ENCODE assay signal across 8 cellular contexts in the genomic region with DNA sequence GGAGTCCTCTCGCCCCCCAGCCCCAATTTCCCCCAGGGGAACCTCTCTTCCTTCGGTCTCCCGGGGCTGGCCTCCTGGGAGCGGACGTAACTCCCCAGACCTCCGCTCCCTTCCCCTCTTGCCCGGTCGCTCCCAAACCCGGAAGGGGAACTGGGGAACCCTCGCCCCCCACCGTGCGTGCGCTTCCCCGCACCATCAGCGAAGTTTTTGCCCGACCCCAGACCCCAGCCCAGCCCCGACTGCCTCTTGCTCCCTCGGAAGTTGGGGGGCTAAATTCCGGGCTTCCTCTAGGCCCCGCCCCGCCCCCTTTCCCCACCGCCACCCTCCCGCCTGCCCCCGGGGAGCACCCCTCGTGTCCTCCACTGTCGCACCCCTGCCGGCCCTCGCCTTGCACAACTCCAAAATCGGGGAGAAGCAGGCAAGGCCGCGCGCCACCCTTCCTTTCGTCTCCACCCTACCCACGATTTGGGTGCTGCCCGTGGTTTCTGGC. TPM values are rescaled to one million over a fixed set of nuclear protein-coding genes. Genes with fewer than 3 reads are reported as not detected.
A peak's percentile ranks its signal among the peaks of the same experiment; 100 is the strongest.
DNase-seq lines count a peak whose midpoint lies in the region; ATAC-seq, FAIRE-seq and TF ChIP-seq lines count a peak whose summit lies in the region.

No MANE protein-coding gene starts in this region.

- peak overlapping the region; percentile 73 to 98 for H3K4me3 ChIP-seq in muscle layer of duodenum (ENCODE audit: low read depth in 1 of 2, low read length in 2 of 2)
- peak overlapping the region; percentile 94 to 99 for H3K4me3 ChIP-seq in vagina

- peaks cover 7% of the 10 kb centered on the region for H3K27me3 Mint-ChIP-seq in endothelial cell (ENCODE audit: unreplicated experiment)

- H3K4me3 Mint-ChIP-seq in endothelial cell (ENCODE audit: unreplicated experiment) = peak overlapping the region; percentile 97

- TF ChIP-seq POLR2A in GM12892 (IDR thresholded peaks at IDR 0.05; ENCODE audit: low read depth, low read length) = no peak
- TF ChIP-seq POLR2A in vagina (IDR thresholded peaks at IDR 0.05) = no peak

- FAIRE-seq in GM12892 (lab: Jason Lieb, UNC) = no peak

- peaks cover 6% of the 10 kb centered on the region for H3K36me3 Mint-ChIP-seq in endothelial cell (ENCODE audit: low read depth, unreplicated experiment)

- no peak for ATAC-seq in HG03342 (IDR thresholded peaks at IDR 0.05; ENCODE audit: unreplicated experiment)

- H3K9me3 Mint-ChIP-seq in endothelial cell (ENCODE audit: unreplicated experiment) = no peaks in the 10 kb centered on the region

- H3K27ac ChIP-seq in muscle layer of duodenum (ENCODE audit: low read length) (peak overlapping the region; percentile 85), vagina (peak overlapping the region; percentile 99)

- TF ChIP-seq CTCF in endothelial cell (IDR thresholded peaks at IDR 0.05; ENCODE audit: unreplicated experiment) = no peak
- TF ChIP-seq CTCF in vagina (IDR thresholded peaks at IDR 0.05) = no peak

- intact Hi-C loops in vagina (cut with DNase I) = loop anchor here (5.0 to 10.0 kb wide), 2 partner anchors 87 to 199 kb away; a partner anchor contains a TSS

- DNase-seq in GM12892 (ENCODE audit: insufficient read length) = peak; percentile 23
- DNase-seq in HT-29 (ENCODE audit: low spot score) = peak; percentile 25
- peak; percentile 51 for DNase-seq in activated CD4-positive, alpha-beta T cell treated with anti-CD3 and anti-CD28 coated beads for 48 hours
- DNase-seq in endothelial cell (ENCODE audit: low spot score) = no peak
- no peak for DNase-seq in vagina (ENCODE audit: extremely low spot score in 2 of 2)
- DNase-seq in 8988T = no peak

- H3K36me3 ChIP-seq in muscle layer of duodenum (ENCODE audit: control insufficient read depth in 1 of 2, insufficient read depth in 2 of 2, low read length in 2 of 2) (peaks cover 16 to 23% of the 10 kb centered on the region in 2 donors), vagina (peaks cover 0 to 27% of the 10 kb centered on the region in 2 donors)

- peak overlapping the region; percentile 75 for H3K27ac Mint-ChIP-seq in endothelial cell (ENCODE audit: unreplicated experiment)

- H3K9me3 ChIP-seq in muscle layer of duodenum (ENCODE audit: control insufficient read depth in 1 of 2, low read length in 2 of 2) = no peaks in the 10 kb centered on the region
- H3K9me3 ChIP-seq in vagina = no peaks in the 10 kb centered on the region

- peaks cover 0 to 8% of the 10 kb centered on the region in 2 donors for H3K4me1 ChIP-seq in muscle layer of duodenum (ENCODE audit: control insufficient read depth in 1 of 2, insufficient read depth in 2 of 2, low read length in 2 of 2)
- peaks cover 25% of the 10 kb centered on the region for H3K4me1 ChIP-seq in vagina

- H3K4me1 Mint-ChIP-seq in endothelial cell (ENCODE audit: unreplicated experiment) = peaks cover 5% of the 10 kb centered on the region

- H3K27me3 ChIP-seq in muscle layer of duodenum (ENCODE audit: low read depth, low read length) (no peaks in the 10 kb centered on the region), vagina (no peaks in the 10 kb centered on the region)

RNA-seq across cellular contexts. Expression of a gene that starts 0.4 kb away (rescaled TPM):
- 102 TPM for polyA plus RNA-seq in GM12892 (2012; ENCODE audit: missing spikeins)
- total RNA-seq in HT-29 (2014; rRNA removed; shearing (Covaris generic)) = 272 and 317 TPM in 2 replicates
- total RNA-seq in endothelial cell (ENCODE audit: unreplicated experiment) (336 TPM), vagina (283 TPM)

RNA-seq across cellular contexts. Expression of a gene that starts 17.7 kb away (rescaled TPM):
- not detected for polyA plus RNA-seq in GM12892 (2012; ENCODE audit: missing spikeins)
- total RNA-seq in HT-29 (2014; rRNA removed; shearing (Covaris generic)) = 0.13 TPM in 1 of 2 replicates, not detected in the other
- total RNA-seq in endothelial cell (ENCODE audit: unreplicated experiment) (not detected), vagina (0.49 TPM)

RNA-seq across cellular contexts. Expression of a gene that starts 20.1 kb away (rescaled TPM):
- polyA plus RNA-seq in GM12892 (2012; ENCODE audit: missing spikeins) = 11.9 TPM
- total RNA-seq in HT-29 (2014; rRNA removed; shearing (Covaris generic)) = 44.6 and 46.9 TPM in 2 replicates
- 70.6 TPM for total RNA-seq in endothelial cell (ENCODE audit: unreplicated experiment)
- total RNA-seq in vagina = 20.6 TPM

RNA-seq across cellular contexts. Expression of a gene that starts 31.9 kb away (rescaled TPM):
- 32.7 TPM for polyA plus RNA-seq in GM12892 (2012; ENCODE audit: missing spikeins)
- 222 and 231 TPM in 2 replicates for total RNA-seq in HT-29 (2014; rRNA removed; shearing (Covaris generic))
- total RNA-seq in endothelial cell (ENCODE audit: unreplicated experiment) (30.6 TPM), vagina (44.0 TPM)

RNA-seq across cellular contexts. Expression of a gene that starts 32.6 kb away (rescaled TPM):
- polyA plus RNA-seq in GM12892 (2012; ENCODE audit: missing spikeins) = 4.0 TPM
- total RNA-seq in HT-29 (2014; rRNA removed; shearing (Covaris generic)) = 1.2 and 1.7 TPM in 2 replicates
- 1.0 TPM for total RNA-seq in endothelial cell (ENCODE audit: unreplicated experiment)
- total RNA-seq in vagina = 0.25 TPM

Comparison
In these comparisons a context has a peak if more than half of its experiments do, and no peak if none do; other contexts are left out.
1. DNase-seq: peak in GM12892 (single experiment), HT-29 (single experiment) and activated CD4-positive, alpha-beta T cell treated with anti-CD3 and anti-CD28 coated beads for 48 hours (single experiment); none in endothelial cell (single experiment), vagina (0 of 2) and 8988T (single experiment).